ENCODE assay signal across 9 cellular contexts in genomic region chr11:102449651-102450570, GRCh38. TPM values are rescaled to one million over a fixed set of nuclear protein-coding genes. Genes with fewer than 3 reads are reported as not detected.
DNase-seq lines count a peak whose midpoint lies in the region; ATAC-seq and TF ChIP-seq lines count a peak whose summit lies in the region.
"Had no signal": no experiment of that assay in that cellular context is flagged by ENCODE, and none has a peak within 500 bp of the region (broad histone marks: within the 10 kb centered on the region; RNA-seq: fewer than 3 reads in every experiment).

No MANE protein-coding gene starts in this region.

- H4K20me1 ChIP-seq in GM23248 (ENCODE audit: insufficient read depth) = no peaks in the 10 kb centered on the region

- no peaks in the 10 kb centered on the region for H3K27me3 ChIP-seq in GM23248 (replicated peaks; ENCODE audit: insufficient read depth)
- H3K27me3 ChIP-seq in Panc1 (ENCODE audit: control insufficient read depth, insufficient read depth, low read length) = no peaks in the 10 kb centered on the region
- H3K27me3 ChIP-seq in spleen (replicated peaks in 1 of 7) = no peaks in the 10 kb centered on the region

- no peak overlapping the region for H2AFZ ChIP-seq in GM23248

- H3K36me3 ChIP-seq in GM23248 (ENCODE audit: low read depth) (0 out of 2 replicates have a peak, but pooled peaks cover 5% of the 10 kb centered on the region), Panc1 (ENCODE audit: control insufficient read depth, insufficient read depth, low read length) (peaks cover 23% of the 10 kb centered on the region), spleen (peaks cover 0 to 32% (median 13%) of the 10 kb centered on the region in 6 donors)

- H3K27ac ChIP-seq in GM23248 = no peak overlapping the region
- H3K27ac ChIP-seq in Panc1 (ENCODE audit: low read length) = peak overlapping the region; percentile 98
- peak overlapping the region in 6 of 8 donors; percentile 20 to 93 (median 70) for H3K27ac ChIP-seq in spleen

- H3K79me2 ChIP-seq in GM23248 (ENCODE audit: insufficient read depth) = peaks cover 58% of the 10 kb centered on the region

- no peak for DNase-seq in GM23248
- DNase-seq in Panc1 (ENCODE audit: low read depth, low spot score) = no peak
- no peak for DNase-seq in epithelial cell of esophagus (ENCODE audit: low read depth)
- DNase-seq in spleen = no peak
- no peak for DNase-seq in ecto neural progenitor cell (ENCODE audit: low spot score)
- DNase-seq: effector CD4-positive, alpha-beta T cell; left colon had no signal

- WGBS in GM23248 (ENCODE audit: low coverage in 1 of 2, low lambda C conversion rate in 2 of 2, missing lambda C conversion rate in 2 of 2), 2 experiments = 77 to 84% methylated on average over 7 of the region's 7 CpGs
- 73 to 82% (median 79%) methylated on average over 7 of the region's 7 CpGs for WGBS in spleen, 5 donors

- H3K4me1 ChIP-seq in GM23248 (ENCODE audit: insufficient read depth) = peaks cover 29% of the 10 kb centered on the region
- peaks cover 70% of the 10 kb centered on the region for H3K4me1 ChIP-seq in Panc1 (ENCODE audit: control insufficient read depth, insufficient read depth, low read length)
- peaks cover 52 to 83% (median 64%) of the 10 kb centered on the region in 6 donors for H3K4me1 ChIP-seq in spleen

- H3F3A ChIP-seq in GM23248 (ENCODE audit: insufficient read depth) = peaks cover 38% of the 10 kb centered on the region

- peak overlapping the region; percentile 93 for H3K4me2 ChIP-seq in GM23248 (ENCODE audit: unreplicated experiment)

- intact Hi-C loops in Panc1 (cut with micrococcal nuclease; ENCODE audit: unreplicated experiment) = loop anchor here (5.0 kb wide), 1 partner anchor 38 kb away; no protein-coding TSS in a partner anchor
- intact Hi-C loops in spleen (cut with DNase I; ENCODE audit: low total_unique reads) = no loop called here

- CTCF ChIA-PET in Panc1 (lab: Charles Lee) = interaction anchor here (0.7 to 1.3 kb wide), 2 partner anchors 46 to 110 kb away, joined by 4 read pairs; no protein-coding TSS in a partner anchor

- TF ChIP-seq POLR2A in spleen (IDR thresholded peaks at IDR 0.05) = no peak

- no peaks in the 10 kb centered on the region for H3K9me3 ChIP-seq in GM23248 (ENCODE audit: low read depth)
- no peaks in the 10 kb centered on the region for H3K9me3 ChIP-seq in Panc1 (ENCODE audit: control insufficient read depth, insufficient read depth, low read depth, low read length)
- peaks cover 0 to under 1% (median 0%) of the 10 kb centered on the region in 8 donors for H3K9me3 ChIP-seq in spleen

- H3K9ac ChIP-seq in GM23248 = no peak overlapping the region

- TF ChIP-seq CTCF in Panc1 (IDR thresholded peaks at IDR 0.05) (no peak), epithelial cell of esophagus (IDR thresholded peaks at IDR 0.05; ENCODE audit: insufficient read depth, low read depth, low read length, missing control alignments) (no peak), spleen (IDR thresholded peaks at IDR 0.05 in 8 of 11, conservative IDR thresholded peaks at IDR 0.05 in 3 of 11) (no peak)

- H3K9me2 ChIP-seq in GM23248 (ENCODE audit: insufficient read depth) = no peaks in the 10 kb centered on the region

- BruUV-seq in Panc1 (replicated peaks; lab: Mats Ljungman, UMichigan) = no TSS peak

- in situ Hi-C loops in GM23248 (cut with MboI) (no loop called here), Panc1 (cut with HindIII; ENCODE audit: low pct_unique_long_range_greater_than_20kb, low sequenced_read_pairs) (no loop called here)

- ATAC-seq in Panc1 = no peak
- no peak for ATAC-seq in HG02798 (IDR thresholded peaks at IDR 0.05; ENCODE audit: poor library complexity, unreplicated experiment)
- no peak for ATAC-seq in HG03432 (IDR thresholded peaks at IDR 0.05; ENCODE audit: unreplicated experiment)
- ATAC-seq: left colon had no signal

- POLR2A ChIA-PET in Panc1 (lab: Charles Lee) = no interaction called here

- H3K4me3 ChIP-seq in GM23248 (no peak overlapping the region), Panc1 (ENCODE audit: low read depth in 2 of 2, low read length in 2 of 2) (peak overlapping the region; percentile 73 to 84), epithelial cell of esophagus (ENCODE audit: low read length) (peak overlapping the region; percentile 12), spleen (peak overlapping the region in 3 of 8 donors; percentile 75 to 96 (median 95))

RNA-seq across cellular contexts. Expression of gene TMEM123, which starts 2.7 kb away (rescaled TPM):
- 93.1 and 106 TPM in 2 replicates for total RNA-seq in GM23248 (2014; rRNA removed; shearing (Covaris generic))
- polyA plus RNA-seq in GM23248 (2016; fragmentation: Nextera tagmentation; extraction: Ambion mirVana) = 113 and 122 TPM in 2 replicates
- total RNA-seq in Panc1 (2021; ENCODE audit: unreplicated experiment) = 383 TPM
- polyA plus RNA-seq in Panc1 (2012; ENCODE audit: insufficient read length) = 252 TPM
- total RNA-seq in spleen = 100 to 1,000 TPM; 109 to 184 (median 161) TPM
- polyA plus RNA-seq in spleen = 10 to 100 TPM; 51.3 to 92.7 (median 66.3) TPM
